37 cellular contexts compared by ENCODE assay signal in the genomic region with DNA sequence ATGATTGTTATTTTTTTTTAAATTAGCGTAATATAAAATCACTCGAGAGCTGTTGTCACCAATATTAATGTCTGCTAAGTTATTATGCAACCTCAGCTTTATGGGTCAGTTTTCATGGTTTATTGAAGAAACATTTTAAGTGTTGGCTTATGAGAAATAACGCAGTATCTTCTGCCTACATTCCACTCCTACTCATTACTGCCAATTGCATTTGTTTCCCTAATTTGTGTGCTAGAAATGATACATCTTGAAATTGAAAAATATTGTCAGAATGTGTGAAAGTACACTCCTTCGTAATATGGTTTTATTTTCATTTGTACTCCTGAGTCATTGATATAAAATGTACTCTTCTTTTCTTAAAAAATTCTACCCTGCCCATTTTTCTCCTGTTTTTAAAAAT.
"Had no signal": no experiment of that assay in that cellular context is flagged by ENCODE, and none has a peak within 500 bp of the region (broad histone marks: within the 10 kb centered on the region; RNA-seq: fewer than 3 reads in every experiment).

No MANE protein-coding gene starts in this region.

- ATAC-seq: activated CD8-positive, alpha-beta memory T cell treated with anti-CD3 and anti-CD28 coated beads, Interleukin-2, amount 10 ng/mL, durations not matched to agents 7 days and 5 days; activated naive CD8-positive, alpha-beta T cell treated with anti-CD3 and anti-CD28 coated beads, Interleukin-2, amount 50 U/mL, for 24 hours; PC-3; Right ventricle myocardium inferior; SK-N-SH treated with all-trans-retinoic acid at 6 μM for 48 hours had no signal

- H3K36me3 ChIP-seq: brain microvascular endothelial cell had no signal

- H3K27ac ChIP-seq: brain microvascular endothelial cell, RWPE1, VCaP had no signal

- DNase-seq: activated B cell treated with CpG ODN at 0.5 μM for 24 hours; activated CD4-positive, alpha-beta memory T cell treated with anti-CD3 and anti-CD28 coated beads for 36 hours; activated CD4-positive, alpha-beta T cell treated with anti-CD3 and anti-CD28 coated beads for 4 hours; activated CD4-positive, alpha-beta T cell treated with anti-CD3 and anti-CD28 coated beads, Interleukin-2, amount 50 U/mL, for 1 hour; activated CD4-positive, CD25-positive, alpha-beta regulatory T cell treated with anti-CD3 and anti-CD28 coated beads, Interleukin-2, amount 50 U/mL, for 72 hours; activated CD8-positive, alpha-beta memory T cell treated with anti-CD3 and anti-CD28 coated beads, Interleukin-2, amount 10 ng/mL, durations not matched to agents 7 days and 5 days; activated CD8-positive, alpha-beta memory T cell treated with anti-CD3 and anti-CD28 coated beads, Interleukin-2, amount 50 U/mL, for 48 hours; activated effector memory CD4-positive, alpha-beta T cell treated with Interleukin-2 at 50 U/mL for 16 hours; activated naive CD4-positive, alpha-beta T cell treated with anti-CD3 and anti-CD28 coated beads, Interleukin-2, amount 10 ng/mL, durations not matched to agents 7 days and 5 days; activated naive CD8-positive, alpha-beta T cell treated with anti-CD3 and anti-CD28 coated beads, Interleukin-2, amount 50 U/mL, for 24 hours; activated T-cell treated with anti-CD3 and anti-CD28 coated beads, Interleukin-2, amount 50 U/mL, for 48 hours; amniotic stem cell; aorta; brain microvascular endothelial cell; Kasumi-1; KG1; MM.1S; MV-4-11; NCI-H1092; NCI-H1436 treated with DMSO at 0.1 percent for 48 hours; NCI-H1694 treated with DMSO at 0.1 percent for 48 hours; NCI-H2029; NCI-H345; NCI-H510A; NCI-H526; NCI-H748 treated with DMSO at 0.1 percent for 48 hours; NK-92 treated with Interleukin-12 subunit alpha and Interleukin-12 subunit beta, amount 100 ng/mL, for 24 hours; PC-3; SIG-M5; T-helper 1 cell; T-helper 2 cell; T-helper 9 cell had no signal

- FAIRE-seq: RCC 7860 had no signal

- H3K27me3 ChIP-seq: brain microvascular endothelial cell had no signal
